Comparison of ENCODE assay signal across 15 cellular contexts in genomic region chr12:79360269-79360668, GRCh38.
DNase-seq lines count a peak whose midpoint lies in the region; ATAC-seq and TF ChIP-seq lines count a peak whose summit lies in the region.
"Had no signal": no experiment of that assay in that cellular context is flagged by ENCODE, and none has a peak within 500 bp of the region (broad histone marks: within the 10 kb centered on the region; RNA-seq: fewer than 3 reads in every experiment).

No MANE protein-coding gene starts in this region.

- H3K36me3 ChIP-seq in SK-N-SH (replicated peaks in 1 of 2; ENCODE audit: control insufficient read depth in 1 of 2, insufficient read depth in 2 of 2, low read length in 1 of 2): peaks cover 6 to 12% of the 10 kb centered on the region in 2 experiments

- no peak overlapping the region for H3K4me2 ChIP-seq in SK-N-SH

- no peaks in the 10 kb centered on the region for H3K79me2 ChIP-seq in SK-N-SH (ENCODE audit: insufficient read depth)

- TF ChIP-seq POLR2A in GM18505 (IDR thresholded peaks at IDR 0.05; ENCODE audit: borderline replicate concordance, extremely low read depth, insufficient read depth, insufficient read length): no peak

- no peaks in the 10 kb centered on the region for H3K9me2 ChIP-seq in SK-N-SH

- ATAC-seq in omental fat pad (ENCODE audit: low FRiP score) (no peak), GM18505 (IDR thresholded peaks at IDR 0.05; ENCODE audit: unreplicated experiment) (no peak)

- H3K4me1 Mint-ChIP-seq in endothelial cell (ENCODE audit: unreplicated experiment): peaks cover 17% of the 10 kb centered on the region

- H3K9me3 ChIP-seq in SK-N-SH: no peaks in the 10 kb centered on the region
- H3K9me3 ChIP-seq: SJSA1 had no signal

- 81% methylated on average over 1 of the region's 1 CpG for WGBS in SK-N-SH (ENCODE audit: low lambda C conversion rate)

- no peaks in the 10 kb centered on the region for H3K9me3 Mint-ChIP-seq in endothelial cell (ENCODE audit: unreplicated experiment)
- H3K9me3 Mint-ChIP-seq: H9 had no signal

- CTCF ChIA-PET in SK-N-SH (lab: Yijun Ruan, JAX): no interaction called here

- H4K20me1 ChIP-seq in SK-N-SH (ENCODE audit: insufficient read depth): no peaks in the 10 kb centered on the region

- no peaks in the 10 kb centered on the region for H3K27me3 ChIP-seq in SK-N-SH (ENCODE audit: insufficient read depth)
- H3K27me3 ChIP-seq: SJSA1 had no signal

- peak overlapping the region; percentile 70 for H3K27ac Mint-ChIP-seq in endothelial cell (ENCODE audit: unreplicated experiment)
- H3K27ac Mint-ChIP-seq: H9 had no signal

- no peak overlapping the region for H3K27ac ChIP-seq in SK-N-SH (ENCODE audit: low read depth in 2 of 2, low read length in 1 of 2)
- H3K27ac ChIP-seq: SJSA1 had no signal

- no peaks in the 10 kb centered on the region; a peak in 3 of 4 replicates for H3K4me1 ChIP-seq in SK-N-SH (ENCODE audit: control insufficient read depth in 1 of 2, insufficient read depth in 2 of 2, low read depth in 1 of 2, low read length in 1 of 2)
- H3K4me1 ChIP-seq: SJSA1 had no signal

- no peak for TF ChIP-seq RAD21 in SK-N-SH (IDR thresholded peaks at IDR 0.05; ENCODE audit: low read length)

- TF ChIP-seq CTCF in SK-N-SH (IDR thresholded peaks at IDR 0.05) (no peak), endothelial cell (IDR thresholded peaks at IDR 0.05; ENCODE audit: unreplicated experiment) (no peak), omental fat pad (IDR thresholded peaks at IDR 0.05) (no peak)

- peaks cover 4% of the 10 kb centered on the region for H3F3A ChIP-seq in SK-N-SH (replicated peaks; ENCODE audit: insufficient read depth)

- no peak overlapping the region for H3K4me3 ChIP-seq in SK-N-SH (ENCODE audit: low read depth in 2 of 2, low read length in 1 of 2)
- H3K4me3 ChIP-seq: SJSA1 had no signal

- H2AFZ ChIP-seq in SK-N-SH (ENCODE audit: low read depth): no peak overlapping the region

- no peak overlapping the region for H3K9ac ChIP-seq in SK-N-SH

- POLR2A ChIA-PET in SK-N-SH (lab: Yijun Ruan, JAX): no interaction called here

- no peaks in the 10 kb centered on the region for H3K27me3 Mint-ChIP-seq in endothelial cell (ENCODE audit: unreplicated experiment)

- DNase-seq in NCI-H2196 (lab: John Stamatoyannopoulos, UW; ENCODE audit: unreplicated experiment): peak; percentile 31
- DNase-seq in NCI-H2196 treated with DMSO at 0.1 percent for 48 hours (lab: John Stamatoyannopoulos, UW; ENCODE audit: unreplicated experiment): no peak
- DNase-seq in SK-N-SH: peak; percentile 6
- DNase-seq in endothelial cell (ENCODE audit: low spot score): no peak
- DNase-seq in putamen (ENCODE audit: low spot score): peak; percentile 47
- DNase-seq in iPS-NIHi11 (ENCODE audit: low spot score): no peak
- no peak for DNase-seq in omental fat pad (ENCODE audit: low spot score)
- DNase-seq: H9, Karpas-422, MM.1S, NCI-H2081 treated with DMSO at 0.1 percent for 48 hours, NCI-H524 treated with DMSO at 0.1 percent for 48 hours, RPMI8226 had no signal

- no peak overlapping the region for H3K4me3 Mint-ChIP-seq in endothelial cell (ENCODE audit: unreplicated experiment)
- H3K4me3 Mint-ChIP-seq: H9 had no signal

- no peak for TF ChIP-seq EP300 in SK-N-SH (IDR thresholded peaks at IDR 0.05; ENCODE audit: borderline replicate concordance in 1 of 2, low read depth in 1 of 2, low read length in 1 of 2)

- no peaks in the 10 kb centered on the region for H3K36me3 Mint-ChIP-seq in endothelial cell (ENCODE audit: low read depth, unreplicated experiment)

TF ChIP-seq in SK-N-SH, 30 proteins besides CTCF, POLR2A, EP300 and RAD21:
- TF ChIP-seq JUND (IDR thresholded peaks at IDR 0.05) (no peak), FOXJ3 (CRISPR knock-in tag; IDR thresholded peaks at IDR 0.05) (no peak), EZH2phosphoT487 (IDR thresholded peaks at IDR 0.05; ENCODE audit: borderline replicate concordance, low read depth) (no peak), MEF2A (IDR thresholded peaks at IDR 0.05; ENCODE audit: borderline replicate concordance, low read depth) (no peak), GABPA (IDR thresholded peaks at IDR 0.05; ENCODE audit: low read depth) (no peak), GATA2 (CRISPR knock-in tag; IDR thresholded peaks at IDR 0.05) (no peak), TAF1 (IDR thresholded peaks at IDR 0.05; ENCODE audit: borderline replicate concordance, low read depth, low read length) (no peak), IRF3 (IDR thresholded peaks at IDR 0.05; ENCODE audit: low read depth, low read length) (no peak), RXRA (IDR thresholded peaks at IDR 0.05; ENCODE audit: borderline replicate concordance, low read depth) (no peak), RCOR1 (IDR thresholded peaks at IDR 0.05; ENCODE audit: low read length) (no peak), USF1 (IDR thresholded peaks at IDR 0.05; ENCODE audit: borderline replicate concordance, low read depth) (no peak), RFX5 (IDR thresholded peaks at IDR 0.05; ENCODE audit: low read length) (no peak)

Comparison
In these comparisons a context has a peak if more than half of its experiments do, and no peak if none do; other contexts are left out.
1. DNase-seq: peak in NCI-H2196 (single experiment), SK-N-SH (single experiment) and putamen (single experiment); none in NCI-H2196 treated with DMSO at 0.1 percent for 48 hours (single experiment), endothelial cell (single experiment), iPS-NIHi11 (single experiment) and omental fat pad (single experiment).